In genomic region chr13:77928909-77929308, GRCh38 we compare ENCODE assay signal across 10 cellular contexts. TPM values are rescaled to one million over a fixed set of nuclear protein-coding genes. Genes with fewer than 3 reads are reported as not detected.
A peak's percentile ranks its signal among the peaks of the same experiment; 100 is the strongest.
DNase-seq lines count a peak whose midpoint lies in the region; ATAC-seq and TF ChIP-seq lines count a peak whose summit lies in the region.
"Had no signal": no experiment of that assay in that cellular context is flagged by ENCODE, and none has a peak within 500 bp of the region (broad histone marks: within the 10 kb centered on the region; RNA-seq: fewer than 3 reads in every experiment).

No MANE protein-coding gene starts in this region.

- no peak overlapping the region for H3K4me3 ChIP-seq in dorsolateral prefrontal cortex
- H3K4me3 ChIP-seq: body of pancreas had no signal

- peaks cover 0 to 6% (median 0%) of the 10 kb centered on the region in 45 donors for H3K27me3 ChIP-seq in dorsolateral prefrontal cortex
- H3K27me3 ChIP-seq: body of pancreas had no signal

- no peak overlapping the region for H3K27ac ChIP-seq in dorsolateral prefrontal cortex
- H3K27ac ChIP-seq: body of pancreas had no signal

- peak; percentile 97 for ATAC-seq in GM18519 (IDR thresholded peaks at IDR 0.05; ENCODE audit: low FRiP score, unreplicated experiment)
- ATAC-seq in GM21526 (IDR thresholded peaks at IDR 0.05; ENCODE audit: low FRiP score, unreplicated experiment): peak; percentile 85
- peak; percentile 87 for ATAC-seq in HG03342 (IDR thresholded peaks at IDR 0.05; ENCODE audit: unreplicated experiment)
- ATAC-seq: body of pancreas had no signal

- intact Hi-C loops in dorsolateral prefrontal cortex (cut with DNase I): no loop called here

- TF ChIP-seq CTCF in dorsolateral prefrontal cortex (IDR thresholded peaks at IDR 0.05 in 54 of 56, conservative IDR thresholded peaks at IDR 0.05 in 2 of 56; ENCODE audit: low read depth in 1 of 56, partially characterized antibody in 56 of 56): no peak

- DNase-seq in dermis microvascular lymphatic vessel endothelial cell (ENCODE audit: low read depth in 2 of 2): peak; percentile 84 to 91
- no peak for DNase-seq in ureter (ENCODE audit: low spot score)
- DNase-seq in NCI-H510A treated with DMSO at 0.1 percent for 48 hours (lab: John Stamatoyannopoulos, UW): no peak
- no peak for DNase-seq in NCI-H2227 (lab: John Stamatoyannopoulos, UW; ENCODE audit: unreplicated experiment)
- no peak for DNase-seq in dorsolateral prefrontal cortex
- DNase-seq: body of pancreas; stimulated activated naive CD4-positive, alpha-beta T cell treated with Interleukin-2 at 50 U/mL for 16 hours had no signal

RNA-seq across cellular contexts. Expression of gene EDNRB, which starts 10.3 kb away (rescaled TPM):
- 86.3 and 168 TPM in 2 replicates for total RNA-seq in dermis microvascular lymphatic vessel endothelial cell
- total RNA-seq in ureter: 72.7 TPM
- total RNA-seq in dorsolateral prefrontal cortex: 100 to 1,000 TPM in 2 of 120 experiments, 10 to 100 TPM in 118; 16.3 to 129 (median 38.0) TPM

Comparison
In these comparisons a context has a peak if more than half of its experiments do, and no peak if none do; other contexts are left out.
1. DNase-seq: peak in dermis microvascular lymphatic vessel endothelial cell (2 of 2); none in ureter (single experiment), NCI-H510A treated with DMSO at 0.1 percent for 48 hours (single experiment), NCI-H2227 (single experiment) and dorsolateral prefrontal cortex (0 of 10).
2. Peak in every context shown above with its lines, with median percentiles within 50 percentile points of each other: ATAC-seq.